In the genomic region with DNA sequence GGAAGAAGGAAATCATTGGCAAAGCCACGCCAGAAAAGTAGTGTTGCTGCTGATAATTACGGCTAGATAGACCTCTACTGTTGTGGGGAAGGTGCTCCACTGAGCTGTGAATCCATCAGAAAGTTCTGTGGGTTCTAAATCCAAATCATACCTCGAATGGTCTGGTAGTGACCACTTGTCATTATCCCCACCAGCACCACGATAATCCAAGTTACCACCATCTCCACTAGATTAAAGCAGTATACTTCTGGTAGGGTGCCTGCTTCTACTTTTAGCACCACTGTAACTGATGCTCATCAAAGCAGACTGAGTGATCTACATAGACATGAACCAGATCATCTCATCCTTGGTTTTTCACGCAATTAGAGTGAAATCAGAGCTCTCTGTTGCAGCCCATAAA, we compare ENCODE assay signal across 13 cellular contexts.
"Had no signal": no experiment of that assay in that cellular context is flagged by ENCODE, and none has a peak within 500 bp of the region (broad histone marks: within the 10 kb centered on the region; RNA-seq: fewer than 3 reads in every experiment).

No MANE protein-coding gene starts in this region.

- H3K4me3 Mint-ChIP-seq: activated naive CD4-positive, alpha-beta T cell treated with anti-CD3 and anti-CD28 coated beads for 36 hours; activated naive CD8-positive, alpha-beta T cell treated with anti-CD3 and anti-CD28 coated beads, Interleukin-2, amount 50 U/mL, for 24 hours; naive B cell; neural progenitor cell had no signal

- H3K4me1 ChIP-seq: colonic mucosa, pancreas had no signal

- H3K4me2 ChIP-seq: neural progenitor cell had no signal

- H3K9ac ChIP-seq: neural progenitor cell had no signal

- DNase-seq: activated naive CD4-positive, alpha-beta T cell treated with anti-CD3 and anti-CD28 coated beads for 36 hours; activated naive CD8-positive, alpha-beta T cell treated with anti-CD3 and anti-CD28 coated beads, Interleukin-2, amount 50 U/mL, for 24 hours; colonic mucosa; hypothalamus; midbrain; naive B cell; pancreas; SIG-M5; stimulated activated CD4-positive, alpha-beta T cell treated with anti-CD3 and anti-CD28 coated beads, Interleukin-1b, Interleukin-23, amount 100 ng/mL, for 48 hours; transverse colon had no signal

- H3K4me3 ChIP-seq: colonic mucosa, neural progenitor cell, pancreas, transverse colon had no signal

- H3K27ac ChIP-seq: colonic mucosa, neural progenitor cell, pancreas had no signal

- H3K36me3 ChIP-seq: colonic mucosa, neural progenitor cell, pancreas, transverse colon had no signal

- H3K9me3 ChIP-seq: colonic mucosa, pancreas, transverse colon had no signal

- H3K9me3 Mint-ChIP-seq: activated naive CD4-positive, alpha-beta T cell treated with anti-CD3 and anti-CD28 coated beads for 36 hours; activated T-helper 2 cell treated with anti-CD3 and anti-CD28 coated beads, Interferon-gamma antibody, Interleukin-2, Interleukin-4, amounts not matched to agents 10 μg/mL and 5 μg/mL and 100 μg/mL, durations not matched to agents 14 hours and 24 hours and 36 hours; neural progenitor cell had no signal

- H3K27ac Mint-ChIP-seq: activated naive CD4-positive, alpha-beta T cell treated with anti-CD3 and anti-CD28 coated beads for 36 hours; activated naive CD8-positive, alpha-beta T cell treated with anti-CD3 and anti-CD28 coated beads, Interleukin-2, amount 50 U/mL, for 24 hours; activated T-helper 2 cell treated with anti-CD3 and anti-CD28 coated beads, Interferon-gamma antibody, Interleukin-2, Interleukin-4, amounts not matched to agents 10 μg/mL and 5 μg/mL and 100 μg/mL, durations not matched to agents 14 hours and 24 hours and 36 hours; naive B cell; neural progenitor cell had no signal

- H3K27me3 ChIP-seq: colonic mucosa, neural progenitor cell, pancreas, transverse colon had no signal

- ATAC-seq: activated naive CD8-positive, alpha-beta T cell treated with anti-CD3 and anti-CD28 coated beads, Interleukin-2, amount 50 U/mL, for 24 hours; esophagus mucosa had no signal

- H3K36me3 Mint-ChIP-seq: naive B cell, neural progenitor cell had no signal
